11 cellular contexts compared by ENCODE assay signal in genomic region chr15:29364429-29365078, GRCh38.
A peak's percentile ranks its signal among the peaks of the same experiment; 100 is the strongest.
DNase-seq lines count a peak whose midpoint lies in the region; ATAC-seq and TF ChIP-seq lines count a peak whose summit lies in the region.
"Had no signal": no experiment of that assay in that cellular context is flagged by ENCODE, and none has a peak within 500 bp of the region (broad histone marks: within the 10 kb centered on the region; RNA-seq: fewer than 3 reads in every experiment).

No MANE protein-coding gene starts in this region.

- no peaks in the 10 kb centered on the region for H3K36me3 ChIP-seq in ascending aorta
- H3K36me3 ChIP-seq: esophagus muscularis mucosa, right lobe of liver, upper lobe of left lung had no signal

- no peak overlapping the region for H3K27ac ChIP-seq in ascending aorta
- H3K27ac ChIP-seq: esophagus muscularis mucosa, right lobe of liver, upper lobe of left lung had no signal

- no peaks in the 10 kb centered on the region for H3K27me3 ChIP-seq in ascending aorta
- H3K27me3 ChIP-seq: esophagus muscularis mucosa, right lobe of liver, upper lobe of left lung had no signal

- no peak for ATAC-seq in GM21528 (IDR thresholded peaks at IDR 0.05; ENCODE audit: low FRiP score, unreplicated experiment)
- no peak for ATAC-seq in GM19463 (IDR thresholded peaks at IDR 0.05; ENCODE audit: unreplicated experiment)

- intact Hi-C loops in ascending aorta (cut with DNase I) = no loop called here

- in situ Hi-C loops in astrocyte of the spinal cord (cut with HindIII; ENCODE audit: low sequenced_read_pairs) = no loop called here

- H3K9me3 ChIP-seq in ascending aorta = peaks cover 4 to 10% of the 10 kb centered on the region in 2 donors

- no peaks in the 10 kb centered on the region for H3K4me1 ChIP-seq in ascending aorta
- H3K4me1 ChIP-seq: esophagus muscularis mucosa, right lobe of liver, upper lobe of left lung had no signal

- DNase-seq in Daoy (ENCODE audit: low read depth) = peak; percentile 87
- DNase-seq in LHCN-M2 (ENCODE audit: low read depth) = peak; percentile 22
- peak; percentile 76 for DNase-seq in astrocyte of the spinal cord (ENCODE audit: low read depth, low spot score)
- DNase-seq in middle frontal gyrus (ENCODE audit: extremely low spot score, low spot score) = peak; percentile 50
- DNase-seq in DMS153 treated with DMSO at 0.1 percent for 48 hours (lab: John Stamatoyannopoulos, UW; ENCODE audit: unreplicated experiment) = no peak
- no peak for DNase-seq in ascending aorta (ENCODE audit: low spot score in 2 of 2)
- DNase-seq: right lobe of liver, upper lobe of left lung had no signal

- H3K4me3 ChIP-seq in astrocyte of the spinal cord (ENCODE audit: low read depth, low read length) = no peak overlapping the region
- no peak overlapping the region for H3K4me3 ChIP-seq in ascending aorta
- H3K4me3 ChIP-seq: esophagus muscularis mucosa, right lobe of liver, upper lobe of left lung had no signal

- TF ChIP-seq CTCF in astrocyte of the spinal cord (IDR thresholded peaks at IDR 0.05; ENCODE audit: low read depth, low read length) (peak; percentile 24), ascending aorta (IDR thresholded peaks at IDR 0.05) (no peak)

Comparison
In these comparisons a context has a peak if more than half of its experiments do, and no peak if none do; other contexts are left out.
1. DNase-seq: peak in Daoy (single experiment), LHCN-M2 (single experiment), astrocyte of the spinal cord (single experiment) and middle frontal gyrus (single experiment); none in DMS153 treated with DMSO at 0.1 percent for 48 hours (single experiment) and ascending aorta (0 of 2).